17 cellular contexts compared by ENCODE assay signal in the genomic region with DNA sequence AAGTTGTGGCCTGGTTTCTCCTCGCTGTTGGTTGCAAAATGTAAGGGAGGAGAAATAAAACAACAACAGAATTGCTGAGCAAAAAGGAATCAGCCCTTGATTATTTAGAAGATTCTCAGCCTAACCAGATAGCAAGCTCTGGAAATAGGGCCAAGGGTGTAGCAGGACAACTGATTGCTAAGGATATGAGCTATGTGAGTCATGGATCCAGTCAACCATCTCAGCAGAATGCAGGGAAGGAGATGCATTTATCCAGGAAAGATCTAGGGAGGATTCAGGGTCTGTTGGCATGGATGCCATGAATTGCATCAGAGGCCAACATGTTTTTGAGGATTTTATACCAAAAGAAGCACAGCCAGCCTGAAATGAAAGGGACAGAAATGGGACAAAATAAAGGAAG. TPM values are rescaled to one million over a fixed set of nuclear protein-coding genes. Genes with fewer than 3 reads are reported as not detected.
DNase-seq lines count a peak whose midpoint lies in the region; ATAC-seq and TF ChIP-seq lines count a peak whose summit lies in the region.
"Had no signal": no experiment of that assay in that cellular context is flagged by ENCODE, and none has a peak within 500 bp of the region (broad histone marks: within the 10 kb centered on the region; RNA-seq: fewer than 3 reads in every experiment).

No MANE protein-coding gene starts in this region.

- no peak overlapping the region for H2AFZ ChIP-seq in GM23248

- DNase-seq in GM23248 (peak; percentile 3), fibroblast of peridontal ligament (ENCODE audit: extremely low read depth) (peak; percentile 9), kidney tubule cell (ENCODE audit: low spot score) (peak; percentile 60), foreskin keratinocyte (no peak), Right ventricle myocardium superior (no peak), cortex of kidney (lab: John Stamatoyannopoulos, UW) (no peak)
- DNase-seq: Caco-2; CD8-positive, alpha-beta T cell; DMS53; GOT3; H9; IMR-90 had no signal

- intact Hi-C loops in Right ventricle myocardium superior (cut with DNase I) = no loop called here

- no peak for ATAC-seq in foreskin keratinocyte
- no peak for ATAC-seq in Right ventricle myocardium superior (ENCODE audit: poor library complexity)
- ATAC-seq: A549; CD8-positive, alpha-beta T cell; GM12878 had no signal

- no peaks in the 10 kb centered on the region for H3K9me3 ChIP-seq in GM23248 (ENCODE audit: low read depth)
- H3K9me3 ChIP-seq: A549, Caco-2 had no signal

- H3K27me3 ChIP-seq in GM23248 (replicated peaks; ENCODE audit: insufficient read depth) (no peaks in the 10 kb centered on the region), foreskin keratinocyte (no peaks in the 10 kb centered on the region)

- H3K4me3 ChIP-seq in GM23248 = no peak overlapping the region
- H3K4me3 ChIP-seq: A549, GM12878 had no signal

- no peak overlapping the region for H3K27ac ChIP-seq in GM23248
- no peak overlapping the region for H3K27ac ChIP-seq in foreskin keratinocyte
- H3K27ac ChIP-seq: A549 had no signal

- in situ Hi-C loops in GM23248 (cut with MboI) = loop anchor here (25.0 kb wide), 1 partner anchor 283 kb away; no protein-coding TSS in a partner anchor

- H3K36me3 ChIP-seq in GM23248 (ENCODE audit: low read depth) = no peaks in the 10 kb centered on the region

- no peaks in the 10 kb centered on the region for H3K4me1 ChIP-seq in GM23248 (ENCODE audit: insufficient read depth)
- no peaks in the 10 kb centered on the region for H3K4me1 ChIP-seq in foreskin keratinocyte
- H3K4me1 ChIP-seq: A549, Caco-2 had no signal

- H3K4me2 ChIP-seq in GM23248 (ENCODE audit: unreplicated experiment) = no peak overlapping the region
- H3K4me2 ChIP-seq: A549 had no signal

- no peaks in the 10 kb centered on the region for H4K20me1 ChIP-seq in GM23248 (ENCODE audit: insufficient read depth)

- no peaks in the 10 kb centered on the region for H3K79me2 ChIP-seq in GM23248 (ENCODE audit: insufficient read depth)

- no peak overlapping the region for H3K9ac ChIP-seq in GM23248

- H3K9me2 ChIP-seq in GM23248 (ENCODE audit: insufficient read depth) = no peaks in the 10 kb centered on the region

- no peaks in the 10 kb centered on the region for H3F3A ChIP-seq in GM23248 (ENCODE audit: insufficient read depth)

- 0 to 41% methylated on average over 1 of the region's 1 CpG for WGBS in GM23248 (ENCODE audit: low coverage in 1 of 2, low lambda C conversion rate in 2 of 2, missing lambda C conversion rate in 2 of 2), 2 experiments

- TF ChIP-seq CTCF in foreskin keratinocyte (conservative IDR thresholded peaks at IDR 0.05) = no peak

RNA-seq across cellular contexts. Expression of a gene that starts 2.2 kb away (rescaled TPM):
- total RNA-seq in GM23248 (2014; rRNA removed; shearing (Covaris generic)) = not detected in 2 replicates
- not detected in 2 replicates for polyA plus RNA-seq in GM23248 (2016; fragmentation: Nextera tagmentation; extraction: Ambion mirVana)
- not detected in 2 replicates for total RNA-seq in foreskin keratinocyte
- not detected in 2 replicates for polyA plus RNA-seq in foreskin keratinocyte
- total RNA-seq in Right ventricle myocardium superior = not detected
- total RNA-seq: CD8-positive, alpha-beta T cell; GM12878; H9; HT-29; IMR-90 had no signal
- polyA plus RNA-seq: A549, BJ, CD14-positive monocyte, GM12878, IMR-90 had no signal

RNA-seq across cellular contexts. Expression of a gene that starts 27.1 kb away (rescaled TPM):
- 24.5 and 31.1 TPM in 2 replicates for total RNA-seq in GM23248 (2014; rRNA removed; shearing (Covaris generic))
- 17.1 and 22.6 TPM in 2 replicates for polyA plus RNA-seq in GM23248 (2016; fragmentation: Nextera tagmentation; extraction: Ambion mirVana)
- 6.4 and 10.5 TPM in 2 replicates for total RNA-seq in foreskin keratinocyte
- 9.3 and 11.3 TPM in 2 replicates for polyA plus RNA-seq in foreskin keratinocyte
- 5.6 TPM for total RNA-seq in Right ventricle myocardium superior

RNA-seq across cellular contexts. Expression of a gene that starts 59.0 kb away (rescaled TPM):
- total RNA-seq in GM23248 (2014; rRNA removed; shearing (Covaris generic)) = not detected in 2 replicates
- not detected in 2 replicates for polyA plus RNA-seq in GM23248 (2016; fragmentation: Nextera tagmentation; extraction: Ambion mirVana)
- total RNA-seq in foreskin keratinocyte = not detected in 2 replicates
- not detected in 2 replicates for polyA plus RNA-seq in foreskin keratinocyte
- total RNA-seq in Right ventricle myocardium superior = not detected
- total RNA-seq: Caco-2; CD8-positive, alpha-beta T cell; GM12878; H9; HT-29; IMR-90 had no signal
- polyA plus RNA-seq: A549, BJ, CD14-positive monocyte, GM12878, IMR-90 had no signal

Comparison
In these comparisons a context has a peak if more than half of its experiments do, and no peak if none do; other contexts are left out.
1. DNase-seq: peak in GM23248 (single experiment), fibroblast of peridontal ligament (single experiment) and kidney tubule cell (single experiment); none in foreskin keratinocyte (0 of 2), Right ventricle myocardium superior (single experiment) and cortex of kidney (single experiment).